In genomic region chr1:167643471-167643870, GRCh38 we compare ENCODE assay signal across 26 cellular contexts.
DNase-seq lines count a peak whose midpoint lies in the region; ATAC-seq lines count a peak whose summit lies in the region.
"Had no signal": no experiment of that assay in that cellular context is flagged by ENCODE, and none has a peak within 500 bp of the region (broad histone marks: within the 10 kb centered on the region; RNA-seq: fewer than 3 reads in every experiment).

No MANE protein-coding gene starts in this region.

- H3K9me3 Mint-ChIP-seq in activated T-cell treated with anti-CD3 and anti-CD28 coated beads, Interleukin-2, amount 50 U/mL, for 24 hours, result no peaks in the 10 kb centered on the region
- H3K9me3 Mint-ChIP-seq in activated naive CD8-positive, alpha-beta T cell treated with anti-CD3 and anti-CD28 coated beads, Interleukin-2, amount 50 U/mL, for 24 hours, result no peaks in the 10 kb centered on the region
- H3K9me3 Mint-ChIP-seq in stimulated activated effector memory CD8-positive, alpha-beta T cell treated with anti-CD3 and anti-CD28 coated beads, Interleukin-12 subunit alpha, Interleukin-12 subunit beta, amount 100 ng/mL, for 72 hours, result no peaks in the 10 kb centered on the region
- H3K9me3 Mint-ChIP-seq: IgD-negative memory B cell had no signal

- H3K9me3 ChIP-seq in KOPT-K1 (ENCODE audit: insufficient read depth, low read length, poor library complexity, severe bottlenecking), result no peaks in the 10 kb centered on the region
- H3K9me3 ChIP-seq: left ventricle myocardium inferior, MG63, mucosa of descending colon, Peyer's patch, prostate gland, SJCRH30, testis, vagina had no signal

- peaks cover 73% of the 10 kb centered on the region for H3K36me3 ChIP-seq in KOPT-K1 (ENCODE audit: insufficient read depth, low read length)
- H3K36me3 ChIP-seq: MG63, Peyer's patch, prostate gland, SJCRH30, vagina had no signal

- H3K27ac ChIP-seq in KOPT-K1 (ENCODE audit: low read depth, low read length, poor library complexity, severe bottlenecking), result peak overlapping the region; percentile 8
- H3K27ac ChIP-seq: C4-2B, hepatocyte, left ventricle myocardium inferior, Peyer's patch, prostate gland, SJCRH30, testis, vagina had no signal

- peaks cover 65% of the 10 kb centered on the region for H3K36me3 Mint-ChIP-seq in activated T-cell treated with anti-CD3 and anti-CD28 coated beads, Interleukin-2, amount 50 U/mL, for 24 hours (ENCODE audit: low read depth)
- H3K36me3 Mint-ChIP-seq in activated naive CD8-positive, alpha-beta T cell treated with anti-CD3 and anti-CD28 coated beads, Interleukin-2, amount 50 U/mL, for 24 hours (ENCODE audit: low read depth), result peaks cover 30% of the 10 kb centered on the region
- H3K36me3 Mint-ChIP-seq in stimulated activated effector memory CD8-positive, alpha-beta T cell treated with anti-CD3 and anti-CD28 coated beads, Interleukin-12 subunit alpha, Interleukin-12 subunit beta, amount 100 ng/mL, for 72 hours, result peaks cover 85% of the 10 kb centered on the region
- H3K36me3 Mint-ChIP-seq: IgD-negative memory B cell had no signal

- peaks cover 80% of the 10 kb centered on the region for H3K4me1 Mint-ChIP-seq in activated T-cell treated with anti-CD3 and anti-CD28 coated beads, Interleukin-2, amount 50 U/mL, for 24 hours (ENCODE audit: low read depth)
- peaks cover 76% of the 10 kb centered on the region for H3K4me1 Mint-ChIP-seq in activated naive CD8-positive, alpha-beta T cell treated with anti-CD3 and anti-CD28 coated beads, Interleukin-2, amount 50 U/mL, for 24 hours
- peaks cover 83% of the 10 kb centered on the region for H3K4me1 Mint-ChIP-seq in stimulated activated effector memory CD8-positive, alpha-beta T cell treated with anti-CD3 and anti-CD28 coated beads, Interleukin-12 subunit alpha, Interleukin-12 subunit beta, amount 100 ng/mL, for 72 hours

- peak; percentile 21 for DNase-seq in activated T-cell treated with anti-CD3 and anti-CD28 coated beads, Interleukin-2, amount 50 U/mL, for 24 hours
- no peak for DNase-seq in activated T-cell treated with anti-CD3 and anti-CD28 coated beads for 4 hours
- DNase-seq in activated naive CD8-positive, alpha-beta T cell treated with anti-CD3 and anti-CD28 coated beads, Interleukin-2, amount 50 U/mL, for 24 hours, result no peak
- no peak for DNase-seq in stimulated activated effector memory CD8-positive, alpha-beta T cell treated with anti-CD3 and anti-CD28 coated beads, Interleukin-12 subunit alpha, Interleukin-12 subunit beta, amount 100 ng/mL, for 72 hours (ENCODE audit: low spot score in 2 of 2)
- DNase-seq in NCI-H2107 treated with DMSO at 0.1 percent for 48 hours (lab: John Stamatoyannopoulos, UW; ENCODE audit: unreplicated experiment), result no peak
- DNase-seq in RPMI8226, result no peak
- DNase-seq: activated CD4-positive, alpha-beta T cell treated with anti-CD3 and anti-CD28 coated beads, Interleukin-2, amount 50 U/mL, for 48 hours; amygdala; dermis blood vessel endothelial cell; DMS53; left ventricle myocardium inferior; MG63; mucosa of descending colon; NCI-H1417 treated with DMSO at 0.1 percent for 48 hours; NCI-H2107; NCI-H510A; Peyer's patch; SJCRH30; testis had no signal

- no peaks in the 10 kb centered on the region for H3K27me3 Mint-ChIP-seq in activated T-cell treated with anti-CD3 and anti-CD28 coated beads, Interleukin-2, amount 50 U/mL, for 24 hours
- no peaks in the 10 kb centered on the region for H3K27me3 Mint-ChIP-seq in activated naive CD8-positive, alpha-beta T cell treated with anti-CD3 and anti-CD28 coated beads, Interleukin-2, amount 50 U/mL, for 24 hours
- H3K27me3 Mint-ChIP-seq: IgD-negative memory B cell had no signal

- H3K27ac Mint-ChIP-seq in activated T-cell treated with anti-CD3 and anti-CD28 coated beads, Interleukin-2, amount 50 U/mL, for 24 hours, result peak overlapping the region; percentile 74
- H3K27ac Mint-ChIP-seq in activated naive CD8-positive, alpha-beta T cell treated with anti-CD3 and anti-CD28 coated beads, Interleukin-2, amount 50 U/mL, for 24 hours, result peak overlapping the region; percentile 77
- peak overlapping the region; percentile 64 for H3K27ac Mint-ChIP-seq in stimulated activated effector memory CD8-positive, alpha-beta T cell treated with anti-CD3 and anti-CD28 coated beads, Interleukin-12 subunit alpha, Interleukin-12 subunit beta, amount 100 ng/mL, for 72 hours

- peak; percentile 75 for ATAC-seq in activated naive CD8-positive, alpha-beta T cell treated with anti-CD3 and anti-CD28 coated beads, Interleukin-2, amount 50 U/mL, for 24 hours
- no peak for ATAC-seq in stimulated activated effector memory CD8-positive, alpha-beta T cell treated with anti-CD3 and anti-CD28 coated beads, Interleukin-12 subunit alpha, Interleukin-12 subunit beta, amount 100 ng/mL, for 72 hours
- ATAC-seq in HG03095 (IDR thresholded peaks at IDR 0.05; ENCODE audit: unreplicated experiment), result no peak
- ATAC-seq: mucosa of descending colon had no signal

- no peak overlapping the region for H3K4me3 Mint-ChIP-seq in activated T-cell treated with anti-CD3 and anti-CD28 coated beads, Interleukin-2, amount 50 U/mL, for 24 hours
- peak overlapping the region; percentile 16 for H3K4me3 Mint-ChIP-seq in activated naive CD8-positive, alpha-beta T cell treated with anti-CD3 and anti-CD28 coated beads, Interleukin-2, amount 50 U/mL, for 24 hours
- no peak overlapping the region for H3K4me3 Mint-ChIP-seq in stimulated activated effector memory CD8-positive, alpha-beta T cell treated with anti-CD3 and anti-CD28 coated beads, Interleukin-12 subunit alpha, Interleukin-12 subunit beta, amount 100 ng/mL, for 72 hours
